Comparison of ENCODE assay signal across 26 cellular contexts in genomic region chr6:127384007-127384406, GRCh38.
DNase-seq lines count a peak whose midpoint lies in the region; ATAC-seq and TF ChIP-seq lines count a peak whose summit lies in the region.
"Had no signal": no experiment of that assay in that cellular context is flagged by ENCODE, and none has a peak within 500 bp of the region (broad histone marks: within the 10 kb centered on the region; RNA-seq: fewer than 3 reads in every experiment).

No MANE protein-coding gene starts in this region.

- H3K27ac Mint-ChIP-seq in nephron progenitor cell, result peak overlapping the region; percentile 96
- H3K27ac Mint-ChIP-seq: activated CD4-positive, alpha-beta T cell treated with anti-CD3 and anti-CD28 coated beads for 36 hours; immature natural killer cell had no signal

- H3K9ac ChIP-seq in adipocyte (ENCODE audit: low read length), result no peak overlapping the region
- H3K9ac ChIP-seq: SK-N-SH had no signal

- no peak overlapping the region for H3K4me3 ChIP-seq in AG10803 (ENCODE audit: low read length)
- no peak overlapping the region for H3K4me3 ChIP-seq in adipocyte (ENCODE audit: low read length)
- no peak overlapping the region for H3K4me3 ChIP-seq in fibroblast of pulmonary artery (replicated peaks; ENCODE audit: low read depth, low read length)
- H3K4me3 ChIP-seq: A549, left lung, prostate gland, suprapubic skin had no signal

- H3K4me1 ChIP-seq in adipocyte (ENCODE audit: control insufficient read depth, insufficient read depth, low read length), result peaks cover 13% of the 10 kb centered on the region
- H3K4me1 ChIP-seq: A549, left lung, prostate gland, suprapubic skin had no signal

- peaks cover 4% of the 10 kb centered on the region for H3K27me3 Mint-ChIP-seq in nephron progenitor cell (ENCODE audit: low read depth, poor library complexity)
- H3K27me3 Mint-ChIP-seq: activated CD4-positive, alpha-beta T cell treated with anti-CD3 and anti-CD28 coated beads for 36 hours had no signal

- no peaks in the 10 kb centered on the region for H3K36me3 ChIP-seq in adipocyte (ENCODE audit: control insufficient read depth, insufficient read depth, low read length, severe bottlenecking)
- H3K36me3 ChIP-seq: left lung, prostate gland, suprapubic skin had no signal

- H3K9me3 Mint-ChIP-seq in nephron progenitor cell, result peaks cover 8% of the 10 kb centered on the region

- no peaks in the 10 kb centered on the region for H3K9me3 ChIP-seq in adipocyte (ENCODE audit: control insufficient read depth, low read length)
- H3K9me3 ChIP-seq: A549, left lung, prostate gland, SK-N-SH, suprapubic skin had no signal

- no peak overlapping the region for H3K4me3 Mint-ChIP-seq in nephron progenitor cell
- H3K4me3 Mint-ChIP-seq: activated CD4-positive, alpha-beta T cell treated with anti-CD3 and anti-CD28 coated beads for 36 hours; immature natural killer cell had no signal

- peaks cover 13% of the 10 kb centered on the region for H3K4me1 Mint-ChIP-seq in nephron progenitor cell
- H3K4me1 Mint-ChIP-seq: activated CD4-positive, alpha-beta T cell treated with anti-CD3 and anti-CD28 coated beads for 36 hours; immature natural killer cell had no signal

- DNase-seq in AG10803 (ENCODE audit: low read depth) (peak; percentile 44), adipocyte (ENCODE audit: low read depth) (peak; percentile 62), fibroblast of pulmonary artery (ENCODE audit: low read depth) (peak; percentile 47), nephron progenitor cell (no peak), HPDE6-E6E7 (ENCODE audit: extremely low spot score) (no peak), Kasumi-1 (lab: John Stamatoyannopoulos, UW) (no peak)
- DNase-seq in stimulated activated CD4-positive, alpha-beta T cell treated with anti-CD3 and anti-CD28 coated beads, Interleukin-4, amount 100 ng/mL, for 1 hour, result no peak
- DNase-seq: activated CD4-positive, alpha-beta T cell treated with anti-CD3 and anti-CD28 coated beads for 36 hours; activated naive CD4-positive, alpha-beta T cell; amniotic stem cell; caudate nucleus; DMS79; H7; hippocampal formation; immature natural killer cell; Karpas-422; left lung; NCI-H1048; NCI-H1694 treated with DMSO at 0.1 percent for 48 hours; NCI-H526 treated with DMSO at 0.1 percent for 48 hours; SK-N-SH; T-helper 2 cell had no signal

- ATAC-seq in GM21423 (IDR thresholded peaks at IDR 0.05; ENCODE audit: unreplicated experiment), result no peak
- ATAC-seq: A549; activated CD4-positive, alpha-beta T cell treated with anti-CD3 and anti-CD28 coated beads for 36 hours; left lung had no signal

- no peak for TF ChIP-seq CTCF in AG10803 (conservative IDR thresholded peaks at IDR 0.05; ENCODE audit: low read length)
- no peak for TF ChIP-seq CTCF in fibroblast of pulmonary artery (IDR thresholded peaks at IDR 0.05; ENCODE audit: low read length, missing control alignments)
- no peak for TF ChIP-seq CTCF in nephron progenitor cell (IDR thresholded peaks at IDR 0.05)

- no peaks in the 10 kb centered on the region for H3K27me3 ChIP-seq in adipocyte (replicated peaks; ENCODE audit: control insufficient read depth, insufficient read depth, low read length)
- H3K27me3 ChIP-seq: left lung, suprapubic skin had no signal

- peaks cover 30% of the 10 kb centered on the region for H3K36me3 Mint-ChIP-seq in nephron progenitor cell (ENCODE audit: low read depth)
- H3K36me3 Mint-ChIP-seq: immature natural killer cell had no signal

Comparison
In these comparisons a context has a peak if more than half of its experiments do, and no peak if none do; other contexts are left out.
1. DNase-seq: peak in AG10803 (single experiment), adipocyte (single experiment) and fibroblast of pulmonary artery (single experiment); none in nephron progenitor cell (single experiment), HPDE6-E6E7 (single experiment), stimulated activated CD4-positive, alpha-beta T cell treated with anti-CD3 and anti-CD28 coated beads, Interleukin-4, amount 100 ng/mL, for 1 hour (single experiment) and Kasumi-1 (0 of 2).